Comparison of ENCODE assay signal across 8 cellular contexts in genomic region chr1:25617626-25618432, GRCh38. TPM values are rescaled to one million over a fixed set of nuclear protein-coding genes. Genes with fewer than 3 reads are reported as not detected.
DNase-seq lines count a peak whose midpoint lies in the region; ATAC-seq, FAIRE-seq and TF ChIP-seq lines count a peak whose summit lies in the region.

No MANE protein-coding gene starts in this region.

- 29 to 32% methylated on average over 61 to 66 of the region's 66 CpGs for whole genome bisulfite sequencing in pancreas, 2 donors

- H3K36me3 ChIP-seq in pancreas: no peaks in the 10 kb centered on the region

- H3K4me1 ChIP-seq in pancreas: no peaks in the 10 kb centered on the region

- no peak for FAIRE-seq in pancreas (lab: Jason Lieb, UNC)

- H3K4me3 ChIP-seq in GM12865 (ENCODE audit: low read depth, low read length) (peak overlapping the region; percentile 38), fibroblast of mammary gland (ENCODE audit: control insufficient read depth, low read depth, low read length) (peak overlapping the region; percentile 35), pancreas (peak overlapping the region; percentile 28 to 74 (median 70))

- DNase-seq in GM12865 (ENCODE audit: low read depth) (no peak), UCSD-AML1 (lab: John Stamatoyannopoulos, UW; ENCODE audit: unreplicated experiment) (peak; percentile 43), fibroblast of mammary gland (ENCODE audit: low read depth) (no peak), pancreas (peak in 3 of 6 donors; percentile 44 to 81 (median 69)), SIG-M5 treated with dmso at 0.1 percent for 504 hours (lab: John Stamatoyannopoulos, UW; ENCODE audit: unreplicated experiment) (no peak), NCI-H187 (lab: John Stamatoyannopoulos, UW) (no peak), NCI-H748 (lab: John Stamatoyannopoulos, UW; ENCODE audit: unreplicated experiment) (no peak), mucosa of gallbladder (ENCODE audit: low spot score) (no peak)

- intact Hi-C loops in pancreas (cut with DNase I): no loop called here

- no peak for ATAC-seq in pancreas

- H3K27me3 ChIP-seq in pancreas: no peaks in the 10 kb centered on the region

- H3K27ac ChIP-seq in pancreas: no peak overlapping the region

- H3K9me3 ChIP-seq in pancreas: no peaks in the 10 kb centered on the region

- no peak for TF ChIP-seq CTCF in GM12865 (IDR thresholded peaks at IDR 0.05; ENCODE audit: insufficient read depth, low read depth, low read length, missing control alignments)
- TF ChIP-seq CTCF in fibroblast of mammary gland (conservative IDR thresholded peaks at IDR 0.05; ENCODE audit: control insufficient read depth, insufficient read depth, low read depth, low read length): no peak
- no peak for TF ChIP-seq CTCF in pancreas (IDR thresholded peaks at IDR 0.05)

RNA-seq across cellular contexts. Expression of gene MAN1C1, which starts 1.2 kb away (rescaled TPM):
- total RNA-seq in pancreas: 1 to 10 TPM; 2.1 to 6.1 (median 3.3) TPM
- 1 to 10 TPM; 4.1 to 9.2 TPM for polyA plus RNA-seq in pancreas
- total RNA-seq in mucosa of gallbladder: 18.4 TPM
